8 cellular contexts compared by ENCODE assay signal in genomic region chr2:48343571-48344440, GRCh38. TPM values are rescaled to one million over a fixed set of nuclear protein-coding genes. Genes with fewer than 3 reads are reported as not detected.
A peak's percentile ranks its signal among the peaks of the same experiment; 100 is the strongest.
DNase-seq lines count a peak whose midpoint lies in the region; ATAC-seq, FAIRE-seq and TF ChIP-seq lines count a peak whose summit lies in the region.

No MANE protein-coding gene starts in this region.

- peak overlapping the region; percentile 2 to 87 (median 69) for H3K4me3 ChIP-seq in endothelial cell of umbilical vein (replicated peaks in 1 of 3; ENCODE audit: insufficient read depth in 1 of 3, low read depth in 1 of 3, low read length in 3 of 3)
- H3K4me3 ChIP-seq in A673 (ENCODE audit: low read depth, low read length, poor library complexity, severe bottlenecking): no peak overlapping the region

- BruUV-seq in endothelial cell of umbilical vein (replicated peaks; lab: Mats Ljungman, UMichigan) (TSS peak; percentile 25), A673 (replicated peaks; lab: Mats Ljungman, UMichigan) (no TSS peak)

- no peaks in the 10 kb centered on the region for H3K9me1 ChIP-seq in endothelial cell of umbilical vein (replicated peaks; ENCODE audit: control insufficient read depth, extremely low read depth, insufficient read depth, low read length)

- H3K4me1 ChIP-seq in endothelial cell of umbilical vein (ENCODE audit: control insufficient read depth, extremely low read depth, insufficient read depth, low read length) (peaks cover 41% of the 10 kb centered on the region), A673 (ENCODE audit: insufficient read depth, low read length, poor library complexity, severe bottlenecking) (peaks cover 10% of the 10 kb centered on the region)

- CTCF ChIA-PET in endothelial cell of umbilical vein (lab: Charles Lee): no interaction called here
- CTCF ChIA-PET in A673 (lab: Charles Lee): no interaction called here

- H3K27me3 ChIP-seq in endothelial cell of umbilical vein (ENCODE audit: control insufficient read depth in 2 of 2, insufficient read depth in 2 of 2, low read length in 2 of 2) (no peaks in the 10 kb centered on the region), A673 (replicated peaks; ENCODE audit: insufficient read depth, low read depth, low read length, poor library complexity) (no peaks in the 10 kb centered on the region)

- TF ChIP-seq CTCF in endothelial cell of umbilical vein (IDR thresholded peaks at IDR 0.05; ENCODE audit: extremely low read depth in 1 of 2, insufficient read depth in 1 of 2, low read depth in 1 of 2, low read length in 2 of 2): no peak
- no peak for TF ChIP-seq CTCF in A673 (conservative IDR thresholded peaks at IDR 0.05; ENCODE audit: low read depth, low read length)

- FAIRE-seq in endothelial cell of umbilical vein (lab: Jason Lieb, UNC): peak; percentile 62

- no peak for TF ChIP-seq POLR2A in GM18505 (IDR thresholded peaks at IDR 0.05; ENCODE audit: borderline replicate concordance, extremely low read depth, insufficient read depth, insufficient read length)
- no peak for TF ChIP-seq POLR2A in endothelial cell of umbilical vein (IDR thresholded peaks at IDR 0.05; ENCODE audit: low read depth, low read length)

- POLR2A ChIA-PET in endothelial cell of umbilical vein (lab: Charles Lee): interaction anchor here (0.7 kb wide), 2 partner anchors 11 to 40 kb away, joined by 4 to 14 read pairs; no protein-coding TSS in a partner anchor
- POLR2A ChIA-PET in A673 (lab: Charles Lee; ENCODE audit: low non-redundant PET): no interaction called here

- H3K9me3 ChIP-seq in endothelial cell of umbilical vein (replicated peaks; ENCODE audit: control insufficient read depth, insufficient read depth, low read length) (no peaks in the 10 kb centered on the region), A673 (ENCODE audit: low read depth, low read length, poor library complexity, severe bottlenecking) (peaks cover 20% of the 10 kb centered on the region)

- dilution Hi-C loops in endothelial cell of umbilical vein (cut with MboI; ENCODE audit: extremely low pct_ligation_motif_present, low sequenced_read_pairs): no loop called here

- H4K20me1 ChIP-seq in endothelial cell of umbilical vein (replicated peaks; ENCODE audit: control insufficient read depth, extremely low read depth, insufficient read depth, low read length): no peaks in the 10 kb centered on the region

- no peak overlapping the region for H2AFZ ChIP-seq in endothelial cell of umbilical vein (ENCODE audit: low read depth, low read length)

- H3K36me3 ChIP-seq in endothelial cell of umbilical vein (ENCODE audit: control insufficient read depth in 2 of 2, extremely low read depth in 1 of 2, insufficient read depth in 2 of 2, low read length in 2 of 2) (peaks cover 0 to 3% of the 10 kb centered on the region in 2 experiments), A673 (ENCODE audit: insufficient read depth, low read length, poor library complexity, severe bottlenecking) (peaks cover 17% of the 10 kb centered on the region)

- H3K27ac ChIP-seq in endothelial cell of umbilical vein (ENCODE audit: insufficient read depth, low read depth, low read length): peak overlapping the region; percentile 86
- no peak overlapping the region for H3K27ac ChIP-seq in A673 (ENCODE audit: low read depth, low read length, poor library complexity, severe bottlenecking)

- peak overlapping the region; percentile 98 for H3K4me2 ChIP-seq in endothelial cell of umbilical vein (ENCODE audit: insufficient read depth, low read length)

- DNase-seq in RKO (ENCODE audit: low spot score) (peak; percentile 59), endothelial cell of umbilical vein (ENCODE audit: low read depth, low spot score) (peak; percentile 91), renal cortical epithelial cell (ENCODE audit: low read depth) (peak; percentile 62), A673 (ENCODE audit: low spot score) (no peak), NCI-H446 (lab: John Stamatoyannopoulos, UW) (no peak)
- DNase-seq in stimulated activated CD4-positive, alpha-beta T cell treated with anti-CD3 and anti-CD28 coated beads, Interleukin-2, amount 100 ng/mL, for 48 hours: no peak

- intact Hi-C loops in endothelial cell of umbilical vein (cut with micrococcal nuclease): loop anchor here (1.0 to 10.0 kb wide), 3 partner anchors 9 to 439 kb away; partner anchors contain the start of gene FBXO11
- intact Hi-C loops in A673 (cut with micrococcal nuclease; ENCODE audit: unreplicated experiment): no loop called here

- H3K9ac ChIP-seq in endothelial cell of umbilical vein (replicated peaks; ENCODE audit: extremely low read depth, insufficient read depth, low read length): peak overlapping the region; percentile 80

- peaks cover 90% of the 10 kb centered on the region for H3K79me2 ChIP-seq in endothelial cell of umbilical vein (ENCODE audit: control insufficient read depth, insufficient read depth, low read length)

- ATAC-seq in GM18505 (IDR thresholded peaks at IDR 0.05; ENCODE audit: unreplicated experiment) (peak; percentile 83), HG02678 (IDR thresholded peaks at IDR 0.05; ENCODE audit: unreplicated experiment) (peak; percentile 84)

TF ChIP-seq in endothelial cell of umbilical vein, 7 proteins besides CTCF, POLR2A, EP300 and RAD21:
- peak; percentile 58 for TF ChIP-seq FOS (IDR thresholded peaks at IDR 0.05; ENCODE audit: borderline replicate concordance, insufficient read depth, low read length)
- TF ChIP-seq MAX (IDR thresholded peaks at IDR 0.05; ENCODE audit: insufficient read depth, insufficient read length): no peak
- peak; percentile 46 for TF ChIP-seq JUN (IDR thresholded peaks at IDR 0.05; ENCODE audit: borderline replicate concordance, insufficient read depth, insufficient read length, low read depth)
- TF ChIP-seq GATA2 (IDR thresholded peaks at IDR 0.05; ENCODE audit: insufficient read depth, insufficient read length, low read depth, low read length): peak; percentile 95
- TF ChIP-seq POLR2AphosphoS5 (IDR thresholded peaks at IDR 0.05; ENCODE audit: insufficient read depth, low read depth, low read length): peak; percentile 55
- TF ChIP-seq EZH2 (IDR thresholded peaks at IDR 0.05; ENCODE audit: borderline replicate concordance, low read depth, low read length, severe bottlenecking): no peak
- no peak for TF ChIP-seq MYC (IDR thresholded peaks at IDR 0.05; ENCODE audit: low read depth, low read length)

RNA-seq across cellular contexts. Expression of gene FOXN2, which starts 29.3 kb away (rescaled TPM):
- total RNA-seq in endothelial cell of umbilical vein: 23.8 and 24.6 TPM in 2 replicates
- polyA plus RNA-seq in endothelial cell of umbilical vein: 4.3 and 5.5 TPM in 2 replicates
- polyA plus RNA-seq in endothelial cell of umbilical vein (2011; cell fraction: cytosol; rRNA removed): 7.1 and 7.4 TPM in 2 replicates
- 13.8 and 14.9 TPM in 2 replicates for polyA plus RNA-seq in endothelial cell of umbilical vein (2011; cell fraction: nucleus; rRNA removed)
- 12.8 and 14.3 TPM in 2 replicates for polyA plus RNA-seq in endothelial cell of umbilical vein (2012)
- 19.7 and 23.1 TPM in 2 replicates for polyA minus RNA-seq in endothelial cell of umbilical vein
- polyA minus RNA-seq in endothelial cell of umbilical vein (2011; cell fraction: cytosol; rRNA and poly(A)+ RNA removed): 15.3 TPM
- polyA minus RNA-seq in endothelial cell of umbilical vein (2011; cell fraction: nucleus; rRNA and poly(A)+ RNA removed): 22.9 and 27.8 TPM in 2 replicates
- 19.5 and 27.6 TPM in 2 replicates for total RNA-seq in renal cortical epithelial cell
- total RNA-seq in A673 (2021): 18.9 and 21.9 TPM in 2 replicates

Comparison
In these comparisons a context has a peak if more than half of its experiments do, and no peak if none do; other contexts are left out.
1. DNase-seq: peak in RKO (single experiment), endothelial cell of umbilical vein (single experiment) and renal cortical epithelial cell (single experiment); none in A673 (single experiment), NCI-H446 (0 of 2) and stimulated activated CD4-positive, alpha-beta T cell treated with anti-CD3 and anti-CD28 coated beads, Interleukin-2, amount 100 ng/mL, for 48 hours (0 of 2).